19 cellular contexts compared by ENCODE assay signal in genomic region chr20:11056414-11056813, GRCh38.
"Had no signal": no experiment of that assay in that cellular context is flagged by ENCODE, and none has a peak within 500 bp of the region (broad histone marks: within the 10 kb centered on the region; RNA-seq: fewer than 3 reads in every experiment).

No MANE protein-coding gene starts in this region.

- H3K4me1 ChIP-seq: upper lobe of right lung had no signal

- H3K27ac ChIP-seq: cardiac muscle cell, esophagus muscularis mucosa, ovary, upper lobe of right lung had no signal

- H3K36me3 ChIP-seq: cardiac muscle cell, esophagus muscularis mucosa, ovary, upper lobe of right lung had no signal

- H3K4me3 ChIP-seq: cardiac muscle cell, esophagus muscularis mucosa, ovary, smooth muscle cell, upper lobe of right lung had no signal

- DNase-seq: activated B cell treated with CpG ODN at 0.5 μM for 24 hours; activated CD4-positive, alpha-beta memory T cell treated with anti-CD3 and anti-CD28 coated beads for 36 hours; activated CD4-positive, alpha-beta T cell treated with anti-CD3 and anti-CD28 coated beads for 4 hours; activated gamma-delta T cell treated with Interleukin-2 at 50 U/mL for 16 hours; activated T-cell treated with anti-CD3 and anti-CD28 coated beads for 4 hours; dermis blood vessel endothelial cell; effector memory CD4-positive, alpha-beta T cell; immature natural killer cell; mesendoderm; natural killer cell; ovary; stimulated activated CD4-positive, alpha-beta T cell treated with anti-CD3 and anti-CD28 coated beads, Interleukin-4, amount 100 ng/mL, for 4 hours; stimulated activated naive B cell treated with anti-CD40 and anti-IgM and Interleukin-4, amounts not matched to agents 10 μg/mL and 1 μg/mL and 100 μg/mL, for 72 hours; upper lobe of right lung had no signal

- H3K9me3 ChIP-seq: esophagus muscularis mucosa, ovary, upper lobe of right lung had no signal

- H3K27me3 ChIP-seq: cardiac muscle cell, esophagus muscularis mucosa, ovary, upper lobe of right lung had no signal

- ATAC-seq: activated naive CD4-positive, alpha-beta T cell treated with anti-CD3 and anti-CD28 coated beads, Interleukin-2, amount 50 U/mL, for 72 hours; natural killer cell; sciatic nerve; stimulated activated naive B cell treated with anti-CD40 and anti-IgM and Interleukin-4, amounts not matched to agents 10 μg/mL and 1 μg/mL and 100 μg/mL, for 72 hours; upper lobe of right lung had no signal
